Comparison of ENCODE assay signal across 16 cellular contexts in the genomic region with DNA sequence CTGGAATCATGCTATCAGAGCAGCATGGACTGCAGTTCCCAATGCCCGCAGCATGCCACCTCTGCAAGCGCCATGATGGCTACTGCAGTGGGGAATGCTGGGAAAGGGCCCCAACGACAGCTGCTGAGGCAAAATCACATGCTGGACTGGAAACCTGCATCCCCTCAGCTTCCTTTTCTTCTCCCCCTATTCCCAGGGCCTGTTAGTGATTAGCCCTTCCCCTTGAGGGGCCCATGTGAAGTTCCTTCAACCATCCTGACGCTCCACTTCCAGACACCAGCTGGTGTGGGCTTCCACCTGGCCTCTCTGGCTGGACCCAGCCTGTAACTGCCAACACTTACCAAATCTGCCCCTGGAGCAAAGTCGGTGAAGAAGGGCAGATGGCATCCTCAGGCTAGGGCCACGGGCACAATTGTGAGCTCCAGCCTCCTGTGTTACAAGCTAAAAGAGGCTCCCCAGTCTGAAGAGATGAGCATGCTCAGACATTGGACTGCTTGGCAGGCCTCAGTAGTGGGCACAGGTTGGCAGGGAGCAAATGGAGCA. TPM values are rescaled to one million over a fixed set of nuclear protein-coding genes. Genes with fewer than 3 reads are reported as not detected.
DNase-seq lines count a peak whose midpoint lies in the region; ATAC-seq and TF ChIP-seq lines count a peak whose summit lies in the region.
"Had no signal": no experiment of that assay in that cellular context is flagged by ENCODE, and none has a peak within 500 bp of the region (broad histone marks: within the 10 kb centered on the region; RNA-seq: fewer than 3 reads in every experiment).

No MANE protein-coding gene starts in this region.

- H4K20me1 ChIP-seq in GM23338 (replicated peaks; ENCODE audit: insufficient read depth) = peaks cover 19% of the 10 kb centered on the region

- H3K36me3 Mint-ChIP-seq in GM23338 (ENCODE audit: low read depth) (peaks cover 36% of the 10 kb centered on the region), progenitor cell of endocrine pancreas (ENCODE audit: insufficient read depth) (peaks cover 22% of the 10 kb centered on the region)
- H3K36me3 Mint-ChIP-seq in effector memory CD8-positive, alpha-beta T cell (ENCODE audit: insufficient read depth) = peaks cover 40% of the 10 kb centered on the region

- H3F3A ChIP-seq in GM23338 (replicated peaks; ENCODE audit: low read depth) = peaks cover 27% of the 10 kb centered on the region

- H3K9me3 Mint-ChIP-seq in GM23338 (no peaks in the 10 kb centered on the region), progenitor cell of endocrine pancreas (ENCODE audit: low read depth) (no peaks in the 10 kb centered on the region)
- H3K9me3 Mint-ChIP-seq in effector memory CD8-positive, alpha-beta T cell = no peaks in the 10 kb centered on the region
- H3K9me3 Mint-ChIP-seq: activated CD8-positive, alpha-beta T cell treated with anti-CD3 and anti-CD28 coated beads for 36 hours; activated T-helper 2 cell treated with anti-CD3 and anti-CD28 coated beads, Interferon-gamma antibody, Interleukin-2, Interleukin-4, amounts not matched to agents 10 μg/mL and 5 μg/mL and 100 μg/mL, durations not matched to agents 14 hours and 24 hours and 36 hours; CD14-positive monocyte; stimulated activated naive CD8-positive, alpha-beta T cell treated with anti-CD3 and anti-CD28 coated beads, Interleukin-15, Interleukin-2, amounts not matched to agents 100 ng/mL and 50 ng/mL, for 24 hours had no signal

- no peak overlapping the region for H3K27ac Mint-ChIP-seq in GM23338
- peak overlapping the region; percentile 57 to 65 for H3K27ac Mint-ChIP-seq in effector memory CD8-positive, alpha-beta T cell
- peak overlapping the region; percentile 33 for H3K27ac Mint-ChIP-seq in progenitor cell of endocrine pancreas
- H3K27ac Mint-ChIP-seq: activated CD8-positive, alpha-beta T cell treated with anti-CD3 and anti-CD28 coated beads for 36 hours; activated T-helper 2 cell treated with anti-CD3 and anti-CD28 coated beads, Interferon-gamma antibody, Interleukin-2, Interleukin-4, amounts not matched to agents 10 μg/mL and 5 μg/mL and 100 μg/mL, durations not matched to agents 14 hours and 24 hours and 36 hours; stimulated activated naive CD8-positive, alpha-beta T cell treated with anti-CD3 and anti-CD28 coated beads, Interleukin-15, Interleukin-2, amounts not matched to agents 100 ng/mL and 50 ng/mL, for 24 hours had no signal

- H3K27ac ChIP-seq in GM23338 (ENCODE audit: low read depth) = peak overlapping the region; percentile 84; the same call in 1 of the 2 replicates
- H3K27ac ChIP-seq: left ventricle myocardium inferior had no signal

- TF ChIP-seq CTCF in GM23338 (conservative IDR thresholded peaks at IDR 0.05; ENCODE audit: low read depth in 2 of 2) (no peak), progenitor cell of endocrine pancreas (IDR thresholded peaks at IDR 0.05; ENCODE audit: unreplicated experiment) (no peak)

- H3K27me3 Mint-ChIP-seq in GM23338 (ENCODE audit: insufficient read depth, low read depth, poor library complexity) (peaks cover 19% of the 10 kb centered on the region), progenitor cell of endocrine pancreas (no peaks in the 10 kb centered on the region)
- no peaks in the 10 kb centered on the region for H3K27me3 Mint-ChIP-seq in effector memory CD8-positive, alpha-beta T cell
- H3K27me3 Mint-ChIP-seq: activated CD8-positive, alpha-beta T cell treated with anti-CD3 and anti-CD28 coated beads for 36 hours; stimulated activated naive CD8-positive, alpha-beta T cell treated with anti-CD3 and anti-CD28 coated beads, Interleukin-15, Interleukin-2, amounts not matched to agents 100 ng/mL and 50 ng/mL, for 24 hours had no signal

- no peak overlapping the region for H3K4me2 ChIP-seq in GM23338

- H3K4me3 Mint-ChIP-seq in GM23338 (no peak overlapping the region), progenitor cell of endocrine pancreas (ENCODE audit: low read depth) (no peak overlapping the region)
- H3K4me3 Mint-ChIP-seq in effector memory CD8-positive, alpha-beta T cell = no peak overlapping the region
- H3K4me3 Mint-ChIP-seq: activated CD8-positive, alpha-beta T cell treated with anti-CD3 and anti-CD28 coated beads for 36 hours; CD14-positive monocyte; stimulated activated naive CD8-positive, alpha-beta T cell treated with anti-CD3 and anti-CD28 coated beads, Interleukin-15, Interleukin-2, amounts not matched to agents 100 ng/mL and 50 ng/mL, for 24 hours had no signal

- peak; percentile 12 for ATAC-seq in GM23338
- ATAC-seq in effector memory CD8-positive, alpha-beta T cell (replicated peaks) = no peak
- ATAC-seq in GM18511 (IDR thresholded peaks at IDR 0.05; ENCODE audit: unreplicated experiment) = no peak
- no peak for ATAC-seq in HG02678 (IDR thresholded peaks at IDR 0.05; ENCODE audit: unreplicated experiment)
- ATAC-seq: activated CD8-positive, alpha-beta T cell treated with anti-CD3 and anti-CD28 coated beads for 36 hours had no signal

- no peak overlapping the region for H2AFZ ChIP-seq in GM23338

- no peak overlapping the region for H3K4me3 ChIP-seq in GM23338
- H3K4me3 ChIP-seq: HAP-1, left ventricle myocardium inferior had no signal

- peak; percentile 60 for DNase-seq in NCI-H82 (lab: John Stamatoyannopoulos, UW)
- no peak for DNase-seq in NCI-H82 treated with DMSO at 0.1 percent for 48 hours (lab: John Stamatoyannopoulos, UW; ENCODE audit: unreplicated experiment)
- DNase-seq in GM23338 (ENCODE audit: low spot score) = peak; percentile 35
- no peak for DNase-seq in effector memory CD8-positive, alpha-beta T cell
- DNase-seq in progenitor cell of endocrine pancreas (ENCODE audit: low spot score, unreplicated experiment) = no peak
- DNase-seq in middle frontal gyrus (ENCODE audit: extremely low spot score, low spot score) = no peak
- DNase-seq: activated CD8-positive, alpha-beta T cell treated with anti-CD3 and anti-CD28 coated beads for 36 hours; effector memory CD4-positive, alpha-beta T cell; left ventricle myocardium inferior; SIG-M5 had no signal

- peaks cover 9% of the 10 kb centered on the region for H3K4me1 ChIP-seq in GM23338 (ENCODE audit: insufficient read depth)

- no peaks in the 10 kb centered on the region for H3K27me3 ChIP-seq in GM23338 (ENCODE audit: insufficient read depth)

- no peaks in the 10 kb centered on the region for H3K9me2 ChIP-seq in GM23338 (ENCODE audit: insufficient read depth)

- H3K79me2 ChIP-seq in GM23338 (replicated peaks; ENCODE audit: insufficient read depth) = no peaks in the 10 kb centered on the region

- H3K36me3 ChIP-seq in GM23338 (ENCODE audit: insufficient read depth) = peaks cover 4% of the 10 kb centered on the region; the same call in 1 of the 2 replicates

- peaks cover 7% of the 10 kb centered on the region for H3K4me1 Mint-ChIP-seq in GM23338
- H3K4me1 Mint-ChIP-seq in effector memory CD8-positive, alpha-beta T cell (ENCODE audit: low read depth in 2 of 2) = peaks cover 12 to 15% of the 10 kb centered on the region in 2 donors
- peaks cover 22% of the 10 kb centered on the region for H3K4me1 Mint-ChIP-seq in progenitor cell of endocrine pancreas (ENCODE audit: low read depth)

TF ChIP-seq in GM23338, 12 proteins besides CTCF, POLR2A, EP300 and RAD21:
- peak; percentile 64; the same call in 1 of the 2 replicates for TF ChIP-seq POLR2AphosphoS5 (IDR thresholded peaks at IDR 0.05; ENCODE audit: low read depth)
- TF ChIP-seq JUNB (IDR thresholded peaks at IDR 0.05; ENCODE audit: unreplicated experiment) = no peak

RNA-seq across cellular contexts. Expression of a gene that starts 22.1 kb away (rescaled TPM):
- 22.4 and 29.7 TPM in 2 replicates for total RNA-seq in GM23338 (2014; rRNA removed; shearing (Covaris generic))
- polyA plus RNA-seq in GM23338 (2016; fragmentation: Nextera tagmentation; extraction: Ambion mirVana) = 5.2 and 5.8 TPM in 2 replicates
- total RNA-seq in progenitor cell of endocrine pancreas = 33.7 and 38.3 TPM in 2 replicates

Comparison
In these comparisons a context has a peak if more than half of its experiments do, and no peak if none do; other contexts are left out.
1. DNase-seq: peak in NCI-H82 (single experiment) and GM23338 (single experiment); none in NCI-H82 treated with DMSO at 0.1 percent for 48 hours (single experiment), effector memory CD8-positive, alpha-beta T cell (0 of 3), progenitor cell of endocrine pancreas (single experiment) and middle frontal gyrus (single experiment).